1 cellular context compared by ENCODE assay signal in the genomic region with DNA sequence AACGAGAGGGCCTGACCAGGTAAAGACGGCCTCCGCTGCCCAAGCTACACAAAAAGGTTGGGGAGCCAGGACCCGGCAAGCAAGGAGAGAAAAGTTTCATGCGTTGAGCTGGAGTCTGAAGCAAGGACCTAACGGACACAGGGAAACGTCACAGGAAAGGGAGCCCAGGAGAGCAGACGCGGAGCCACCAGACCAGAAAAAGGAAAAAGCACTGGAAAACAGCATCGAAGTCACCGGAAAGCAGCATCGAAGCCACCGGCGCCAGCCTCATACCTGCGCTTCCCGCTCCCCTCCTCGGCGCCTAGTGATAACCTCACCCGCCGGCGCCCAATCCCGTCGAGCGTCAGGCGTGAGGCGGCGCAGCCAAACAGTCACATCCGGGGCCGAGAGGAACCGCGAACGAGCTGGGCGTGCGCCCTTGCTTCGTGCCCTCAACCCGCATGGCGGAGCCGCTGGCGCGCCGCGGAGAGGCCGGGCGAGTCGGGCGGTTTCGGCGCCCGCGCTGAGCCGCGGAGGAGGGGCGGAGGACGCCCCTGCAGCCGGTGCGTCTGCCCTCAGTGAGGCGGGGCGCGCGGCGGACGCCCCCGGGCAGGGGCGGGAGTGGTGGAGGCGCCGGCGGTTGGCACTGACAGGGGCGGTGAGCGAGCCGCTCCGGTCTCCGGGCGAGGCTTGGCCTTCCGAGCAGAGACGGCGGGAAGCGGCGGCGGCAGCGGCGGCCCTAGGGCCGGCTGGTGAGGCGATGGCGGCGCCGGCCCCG.
A peak's percentile ranks its signal among the peaks of the same experiment; 100 is the strongest.
TF ChIP-seq lines count a peak whose summit lies in the region.

A gene with protein sequence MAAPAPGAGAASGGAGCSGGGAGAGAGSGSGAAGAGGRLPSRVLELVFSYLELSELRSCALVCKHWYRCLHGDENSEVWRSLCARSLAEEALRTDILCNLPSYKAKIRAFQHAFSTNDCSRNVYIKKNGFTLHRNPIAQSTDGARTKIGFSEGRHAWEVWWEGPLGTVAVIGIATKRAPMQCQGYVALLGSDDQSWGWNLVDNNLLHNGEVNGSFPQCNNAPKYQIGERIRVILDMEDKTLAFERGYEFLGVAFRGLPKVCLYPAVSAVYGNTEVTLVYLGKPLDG (plus strand): TSS at position 415 of the 757 bp plus-strand sequence. CDS start 325 bp downstream, at position 740.
A gene (minus strand): TSS at position 309 of the 757 bp plus-strand sequence. CDS start 7,079 bp downstream, outside the sequence.

TF ChIP-seq in GM12878, 131 proteins besides CTCF, POLR2A, EP300 and RAD21 (continued from another document and continues in another):
- TF ChIP-seq, protein P1, sequence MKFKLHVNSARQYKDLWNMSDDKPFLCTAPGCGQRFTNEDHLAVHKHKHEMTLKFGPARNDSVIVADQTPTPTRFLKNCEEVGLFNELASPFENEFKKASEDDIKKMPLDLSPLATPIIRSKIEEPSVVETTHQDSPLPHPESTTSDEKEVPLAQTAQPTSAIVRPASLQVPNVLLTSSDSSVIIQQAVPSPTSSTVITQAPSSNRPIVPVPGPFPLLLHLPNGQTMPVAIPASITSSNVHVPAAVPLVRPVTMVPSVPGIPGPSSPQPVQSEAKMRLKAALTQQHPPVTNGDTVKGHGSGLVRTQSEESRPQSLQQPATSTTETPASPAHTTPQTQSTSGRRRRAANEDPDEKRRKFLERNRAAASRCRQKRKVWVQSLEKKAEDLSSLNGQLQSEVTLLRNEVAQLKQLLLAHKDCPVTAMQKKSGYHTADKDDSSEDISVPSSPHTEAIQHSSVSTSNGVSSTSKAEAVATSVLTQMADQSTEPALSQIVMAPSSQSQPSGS (IDR thresholded peaks at IDR 0.05; ENCODE audit: low read length): no peak
- peak; percentile 44; the same call in 1 of the 2 replicates for TF ChIP-seq SPI1 (IDR thresholded peaks at IDR 0.05; ENCODE audit: borderline replicate concordance, insufficient read depth, low read depth, low read length)
- TF ChIP-seq, protein P2, sequence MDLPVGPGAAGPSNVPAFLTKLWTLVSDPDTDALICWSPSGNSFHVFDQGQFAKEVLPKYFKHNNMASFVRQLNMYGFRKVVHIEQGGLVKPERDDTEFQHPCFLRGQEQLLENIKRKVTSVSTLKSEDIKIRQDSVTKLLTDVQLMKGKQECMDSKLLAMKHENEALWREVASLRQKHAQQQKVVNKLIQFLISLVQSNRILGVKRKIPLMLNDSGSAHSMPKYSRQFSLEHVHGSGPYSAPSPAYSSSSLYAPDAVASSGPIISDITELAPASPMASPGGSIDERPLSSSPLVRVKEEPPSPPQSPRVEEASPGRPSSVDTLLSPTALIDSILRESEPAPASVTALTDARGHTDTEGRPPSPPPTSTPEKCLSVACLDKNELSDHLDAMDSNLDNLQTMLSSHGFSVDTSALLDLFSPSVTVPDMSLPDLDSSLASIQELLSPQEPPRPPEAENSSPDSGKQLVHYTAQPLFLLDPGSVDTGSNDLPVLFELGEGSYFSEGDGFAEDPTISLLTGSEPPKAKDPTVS (IDR thresholded peaks at IDR 0.05; ENCODE audit: low read depth, low read length): no peak
- TF ChIP-seq HDAC6 (IDR thresholded peaks at IDR 0.05; ENCODE audit: unreplicated experiment): peak; percentile 40
- peak; percentile 64 for TF ChIP-seq BACH1 (IDR thresholded peaks at IDR 0.05; ENCODE audit: borderline replicate concordance)
- no peak for TF ChIP-seq WRNIP1 (IDR thresholded peaks at IDR 0.05; ENCODE audit: borderline replicate concordance, low read depth, low read length)
- TF ChIP-seq TCF7 (IDR thresholded peaks at IDR 0.05; ENCODE audit: borderline replicate concordance): no peak
- TF ChIP-seq SMAD5 (IDR thresholded peaks at IDR 0.05; ENCODE audit: low read depth): peak; percentile 79; the same call in 1 of the 2 replicates
- TF ChIP-seq BCL11A (IDR thresholded peaks at IDR 0.05; ENCODE audit: low read depth, low read length): 0 out of 2 replicates have a peak, but pooled peaks have one; percentile 1
- TF ChIP-seq ZNF622 (IDR thresholded peaks at IDR 0.05): no peak
- TF ChIP-seq YY1 (IDR thresholded peaks at IDR 0.05; ENCODE audit: low read depth, low read length): peak; percentile 99
- peak; percentile 53 to 90 for TF ChIP-seq SRF (IDR thresholded peaks at IDR 0.05; ENCODE audit: low read depth in 2 of 2, low read length in 2 of 2)
- peak; percentile 68; the same call in 1 of the 2 replicates for TF ChIP-seq SMARCA5 (IDR thresholded peaks at IDR 0.05)
- TF ChIP-seq KLF5 (IDR thresholded peaks at IDR 0.05; ENCODE audit: partially characterized antibody): peak; percentile 77
- TF ChIP-seq, protein P3, sequence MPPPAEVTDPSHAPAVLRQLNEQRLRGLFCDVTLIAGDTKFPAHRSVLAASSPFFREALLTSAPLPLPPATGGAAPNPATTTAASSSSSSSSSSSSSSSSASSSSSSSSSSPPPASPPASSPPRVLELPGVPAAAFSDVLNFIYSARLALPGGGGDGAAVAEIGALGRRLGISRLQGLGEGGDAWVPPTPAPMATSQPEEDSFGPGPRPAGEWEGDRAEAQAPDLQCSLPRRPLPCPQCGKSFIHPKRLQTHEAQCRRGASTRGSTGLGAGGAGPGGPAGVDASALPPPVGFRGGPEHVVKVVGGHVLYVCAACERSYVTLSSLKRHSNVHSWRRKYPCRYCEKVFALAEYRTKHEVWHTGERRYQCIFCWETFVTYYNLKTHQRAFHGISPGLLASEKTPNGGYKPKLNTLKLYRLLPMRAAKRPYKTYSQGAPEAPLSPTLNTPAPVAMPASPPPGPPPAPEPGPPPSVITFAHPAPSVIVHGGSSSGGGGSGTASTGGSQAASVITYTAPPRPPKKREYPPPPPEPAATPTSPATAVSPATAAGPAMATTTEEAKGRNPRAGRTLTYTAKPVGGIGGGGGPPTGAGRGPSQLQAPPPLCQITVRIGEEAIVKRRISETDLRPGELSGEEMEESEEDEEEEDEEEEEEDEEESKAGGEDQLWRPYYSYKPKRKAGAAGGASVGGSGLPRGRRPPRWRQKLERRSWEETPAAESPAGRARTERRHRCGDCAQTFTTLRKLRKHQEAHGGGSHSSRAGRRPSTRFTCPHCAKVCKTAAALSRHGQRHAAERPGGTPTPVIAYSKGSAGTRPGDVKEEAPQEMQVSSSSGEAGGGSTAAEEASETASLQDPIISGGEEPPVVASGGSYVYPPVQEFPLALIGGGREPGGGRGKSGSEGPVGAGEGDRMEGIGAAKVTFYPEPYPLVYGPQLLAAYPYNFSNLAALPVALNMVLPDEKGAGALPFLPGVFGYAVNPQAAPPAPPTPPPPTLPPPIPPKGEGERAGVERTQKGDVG (CRISPR knock-in tag; IDR thresholded peaks at IDR 0.05): no peak
- no peak for TF ChIP-seq FOS (IDR thresholded peaks at IDR 0.05; ENCODE audit: borderline replicate concordance, extremely low read depth, insufficient read length)
- no peak for TF ChIP-seq IKZF2 (IDR thresholded peaks at IDR 0.05)
- TF ChIP-seq, protein P4, sequence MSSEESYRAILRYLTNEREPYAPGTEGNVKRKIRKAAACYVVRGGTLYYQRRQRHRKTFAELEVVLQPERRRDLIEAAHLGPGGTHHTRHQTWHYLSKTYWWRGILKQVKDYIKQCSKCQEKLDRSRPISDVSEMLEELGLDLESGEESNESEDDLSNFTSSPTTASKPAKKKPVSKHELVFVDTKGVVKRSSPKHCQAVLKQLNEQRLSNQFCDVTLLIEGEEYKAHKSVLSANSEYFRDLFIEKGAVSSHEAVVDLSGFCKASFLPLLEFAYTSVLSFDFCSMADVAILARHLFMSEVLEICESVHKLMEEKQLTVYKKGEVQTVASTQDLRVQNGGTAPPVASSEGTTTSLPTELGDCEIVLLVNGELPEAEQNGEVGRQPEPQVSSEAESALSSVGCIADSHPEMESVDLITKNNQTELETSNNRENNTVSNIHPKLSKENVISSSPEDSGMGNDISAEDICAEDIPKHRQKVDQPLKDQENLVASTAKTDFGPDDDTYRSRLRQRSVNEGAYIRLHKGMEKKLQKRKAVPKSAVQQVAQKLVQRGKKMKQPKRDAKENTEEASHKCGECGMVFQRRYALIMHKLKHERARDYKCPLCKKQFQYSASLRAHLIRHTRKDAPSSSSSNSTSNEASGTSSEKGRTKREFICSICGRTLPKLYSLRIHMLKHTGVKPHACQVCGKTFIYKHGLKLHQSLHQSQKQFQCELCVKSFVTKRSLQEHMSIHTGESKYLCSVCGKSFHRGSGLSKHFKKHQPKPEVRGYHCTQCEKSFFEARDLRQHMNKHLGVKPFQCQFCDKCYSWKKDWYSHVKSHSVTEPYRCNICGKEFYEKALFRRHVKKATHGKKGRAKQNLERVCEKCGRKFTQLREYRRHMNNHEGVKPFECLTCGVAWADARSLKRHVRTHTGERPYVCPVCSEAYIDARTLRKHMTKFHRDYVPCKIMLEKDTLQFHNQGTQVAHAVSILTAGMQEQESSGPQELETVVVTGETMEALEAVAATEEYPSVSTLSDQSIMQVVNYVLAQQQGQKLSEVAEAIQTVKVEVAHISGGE (CRISPR knock-in tag; IDR thresholded peaks at IDR 0.05): no peak
- peak; percentile 84 for TF ChIP-seq DPF2 (IDR thresholded peaks at IDR 0.05)
- TF ChIP-seq, protein P5, sequence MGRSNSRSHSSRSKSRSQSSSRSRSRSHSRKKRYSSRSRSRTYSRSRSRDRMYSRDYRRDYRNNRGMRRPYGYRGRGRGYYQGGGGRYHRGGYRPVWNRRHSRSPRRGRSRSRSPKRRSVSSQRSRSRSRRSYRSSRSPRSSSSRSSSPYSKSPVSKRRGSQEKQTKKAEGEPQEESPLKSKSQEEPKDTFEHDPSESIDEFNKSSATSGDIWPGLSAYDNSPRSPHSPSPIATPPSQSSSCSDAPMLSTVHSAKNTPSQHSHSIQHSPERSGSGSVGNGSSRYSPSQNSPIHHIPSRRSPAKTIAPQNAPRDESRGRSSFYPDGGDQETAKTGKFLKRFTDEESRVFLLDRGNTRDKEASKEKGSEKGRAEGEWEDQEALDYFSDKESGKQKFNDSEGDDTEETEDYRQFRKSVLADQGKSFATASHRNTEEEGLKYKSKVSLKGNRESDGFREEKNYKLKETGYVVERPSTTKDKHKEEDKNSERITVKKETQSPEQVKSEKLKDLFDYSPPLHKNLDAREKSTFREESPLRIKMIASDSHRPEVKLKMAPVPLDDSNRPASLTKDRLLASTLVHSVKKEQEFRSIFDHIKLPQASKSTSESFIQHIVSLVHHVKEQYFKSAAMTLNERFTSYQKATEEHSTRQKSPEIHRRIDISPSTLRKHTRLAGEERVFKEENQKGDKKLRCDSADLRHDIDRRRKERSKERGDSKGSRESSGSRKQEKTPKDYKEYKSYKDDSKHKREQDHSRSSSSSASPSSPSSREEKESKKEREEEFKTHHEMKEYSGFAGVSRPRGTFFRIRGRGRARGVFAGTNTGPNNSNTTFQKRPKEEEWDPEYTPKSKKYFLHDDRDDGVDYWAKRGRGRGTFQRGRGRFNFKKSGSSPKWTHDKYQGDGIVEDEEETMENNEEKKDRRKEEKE (IDR thresholded peaks at IDR 0.05): no peak
- no peak for TF ChIP-seq ZNF384 (IDR thresholded peaks at IDR 0.05; ENCODE audit: borderline replicate concordance, low read depth, low read length)
- TF ChIP-seq RB1 (IDR thresholded peaks at IDR 0.05; ENCODE audit: borderline replicate concordance): peak; percentile 96; the same call in 1 of the 2 replicates
- TF ChIP-seq, protein P6, sequence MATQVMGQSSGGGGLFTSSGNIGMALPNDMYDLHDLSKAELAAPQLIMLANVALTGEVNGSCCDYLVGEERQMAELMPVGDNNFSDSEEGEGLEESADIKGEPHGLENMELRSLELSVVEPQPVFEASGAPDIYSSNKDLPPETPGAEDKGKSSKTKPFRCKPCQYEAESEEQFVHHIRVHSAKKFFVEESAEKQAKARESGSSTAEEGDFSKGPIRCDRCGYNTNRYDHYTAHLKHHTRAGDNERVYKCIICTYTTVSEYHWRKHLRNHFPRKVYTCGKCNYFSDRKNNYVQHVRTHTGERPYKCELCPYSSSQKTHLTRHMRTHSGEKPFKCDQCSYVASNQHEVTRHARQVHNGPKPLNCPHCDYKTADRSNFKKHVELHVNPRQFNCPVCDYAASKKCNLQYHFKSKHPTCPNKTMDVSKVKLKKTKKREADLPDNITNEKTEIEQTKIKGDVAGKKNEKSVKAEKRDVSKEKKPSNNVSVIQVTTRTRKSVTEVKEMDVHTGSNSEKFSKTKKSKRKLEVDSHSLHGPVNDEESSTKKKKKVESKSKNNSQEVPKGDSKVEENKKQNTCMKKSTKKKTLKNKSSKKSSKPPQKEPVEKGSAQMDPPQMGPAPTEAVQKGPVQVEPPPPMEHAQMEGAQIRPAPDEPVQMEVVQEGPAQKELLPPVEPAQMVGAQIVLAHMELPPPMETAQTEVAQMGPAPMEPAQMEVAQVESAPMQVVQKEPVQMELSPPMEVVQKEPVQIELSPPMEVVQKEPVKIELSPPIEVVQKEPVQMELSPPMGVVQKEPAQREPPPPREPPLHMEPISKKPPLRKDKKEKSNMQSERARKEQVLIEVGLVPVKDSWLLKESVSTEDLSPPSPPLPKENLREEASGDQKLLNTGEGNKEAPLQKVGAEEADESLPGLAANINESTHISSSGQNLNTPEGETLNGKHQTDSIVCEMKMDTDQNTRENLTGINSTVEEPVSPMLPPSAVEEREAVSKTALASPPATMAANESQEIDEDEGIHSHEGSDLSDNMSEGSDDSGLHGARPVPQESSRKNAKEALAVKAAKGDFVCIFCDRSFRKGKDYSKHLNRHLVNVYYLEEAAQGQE (IDR thresholded peaks at IDR 0.05; ENCODE audit: low read depth, low read length): 0 out of 2 replicates have a peak, but pooled peaks have one; percentile 6
- no peak; the same call in 1 of the 2 replicates for TF ChIP-seq STAT1 (conservative IDR thresholded peaks at IDR 0.05)
- TF ChIP-seq PML (IDR thresholded peaks at IDR 0.05; ENCODE audit: low read length): peak; percentile 91; the same call in 1 of the 2 replicates
- TF ChIP-seq, protein P7, sequence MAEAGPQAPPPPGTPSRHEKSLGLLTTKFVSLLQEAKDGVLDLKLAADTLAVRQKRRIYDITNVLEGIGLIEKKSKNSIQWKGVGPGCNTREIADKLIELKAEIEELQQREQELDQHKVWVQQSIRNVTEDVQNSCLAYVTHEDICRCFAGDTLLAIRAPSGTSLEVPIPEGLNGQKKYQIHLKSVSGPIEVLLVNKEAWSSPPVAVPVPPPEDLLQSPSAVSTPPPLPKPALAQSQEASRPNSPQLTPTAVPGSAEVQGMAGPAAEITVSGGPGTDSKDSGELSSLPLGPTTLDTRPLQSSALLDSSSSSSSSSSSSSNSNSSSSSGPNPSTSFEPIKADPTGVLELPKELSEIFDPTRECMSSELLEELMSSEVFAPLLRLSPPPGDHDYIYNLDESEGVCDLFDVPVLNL (IDR thresholded peaks at IDR 0.05; ENCODE audit: low read depth, low read length): peak; percentile 81
- TF ChIP-seq, protein P8, sequence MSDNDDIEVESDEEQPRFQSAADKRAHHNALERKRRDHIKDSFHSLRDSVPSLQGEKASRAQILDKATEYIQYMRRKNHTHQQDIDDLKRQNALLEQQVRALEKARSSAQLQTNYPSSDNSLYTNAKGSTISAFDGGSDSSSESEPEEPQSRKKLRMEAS (IDR thresholded peaks at IDR 0.05; ENCODE audit: low read depth, low read length): peak; percentile 80
- TF ChIP-seq KDM1A (IDR thresholded peaks at IDR 0.05; ENCODE audit: borderline replicate concordance): no peak
- peak; percentile 56 for TF ChIP-seq NR2F1 (conservative IDR thresholded peaks at IDR 0.05)
- TF ChIP-seq, protein P9, sequence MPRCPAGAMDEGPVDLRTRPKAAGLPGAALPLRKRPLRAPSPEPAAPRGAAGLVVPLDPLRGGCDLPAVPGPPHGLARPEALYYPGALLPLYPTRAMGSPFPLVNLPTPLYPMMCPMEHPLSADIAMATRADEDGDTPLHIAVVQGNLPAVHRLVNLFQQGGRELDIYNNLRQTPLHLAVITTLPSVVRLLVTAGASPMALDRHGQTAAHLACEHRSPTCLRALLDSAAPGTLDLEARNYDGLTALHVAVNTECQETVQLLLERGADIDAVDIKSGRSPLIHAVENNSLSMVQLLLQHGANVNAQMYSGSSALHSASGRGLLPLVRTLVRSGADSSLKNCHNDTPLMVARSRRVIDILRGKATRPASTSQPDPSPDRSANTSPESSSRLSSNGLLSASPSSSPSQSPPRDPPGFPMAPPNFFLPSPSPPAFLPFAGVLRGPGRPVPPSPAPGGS (IDR thresholded peaks at IDR 0.05; ENCODE audit: borderline replicate concordance, insufficient read depth, low read depth, low read length, poor library complexity, severe bottlenecking): no peak
